Comparison of ENCODE assay signal across 8 cellular contexts in the genomic region with DNA sequence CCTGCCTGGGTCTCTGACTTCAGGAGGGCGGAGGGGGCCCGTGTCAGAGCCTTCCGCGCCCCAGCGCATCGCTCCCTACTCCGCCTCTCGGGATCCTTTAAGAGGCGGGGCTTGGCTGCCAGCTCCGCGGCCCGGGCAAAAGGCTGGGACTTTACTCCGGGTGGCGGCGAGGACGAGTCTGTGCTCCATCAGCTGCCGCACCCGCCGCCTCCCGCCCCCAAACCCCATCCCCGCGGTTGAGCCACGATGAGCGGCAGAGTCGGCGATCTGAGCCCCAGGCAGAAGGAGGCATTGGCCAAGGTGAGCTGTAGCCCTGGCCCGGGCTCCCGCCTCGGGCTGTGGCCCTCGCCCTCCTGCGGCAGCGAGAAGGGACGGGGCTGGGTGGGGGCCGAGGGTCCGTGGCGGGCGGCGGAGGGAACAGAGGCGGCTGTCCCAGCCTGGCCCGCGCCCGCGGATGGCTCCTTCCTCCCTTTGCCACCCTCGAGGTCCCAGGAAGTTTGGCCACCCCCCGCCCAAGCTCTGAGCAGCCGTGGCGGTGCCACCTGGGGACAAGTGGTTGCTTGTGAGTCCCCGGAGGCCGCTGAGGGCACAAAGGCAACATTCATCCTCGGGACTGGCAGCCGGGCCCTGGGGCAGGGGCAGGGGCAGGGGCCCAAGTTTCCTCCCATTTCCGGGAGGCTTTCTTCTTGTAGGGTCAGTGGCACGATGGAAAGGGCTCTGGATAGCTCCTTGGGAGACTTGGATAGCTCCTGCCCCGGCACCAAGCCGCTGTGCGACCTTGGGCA. TPM values are rescaled to one million over a fixed set of nuclear protein-coding genes. Genes with fewer than 3 reads are reported as not detected.
DNase-seq lines count a peak whose midpoint lies in the region; ATAC-seq and TF ChIP-seq lines count a peak whose summit lies in the region.

Gene SEC14L2 (plus strand): TSS at position 148 of the 785 bp plus-strand sequence. CDS start 99 bp downstream, at position 247.

- no peak for TF ChIP-seq CTCF in coronary artery (IDR thresholded peaks at IDR 0.05)

- DNase-seq in EL (peak; percentile 69), NCI-H128 (lab: John Stamatoyannopoulos, UW; ENCODE audit: unreplicated experiment) (peak; percentile 53), coronary artery (ENCODE audit: low spot score) (peak; percentile 82), left colon (peak; percentile 65 to 79)
- peak; percentile 30 to 46 for DNase-seq in activated CD4-positive, alpha-beta T cell treated with anti-CD3 and anti-CD28 coated beads, Interleukin-2, amount 50 U/mL, for 24 hours (ENCODE audit: low read depth in 1 of 2, low spot score in 1 of 2)
- DNase-seq in stimulated activated CD4-positive, alpha-beta T cell treated with anti-CD3 and anti-CD28 coated beads, Interleukin-1b, Interleukin-23, amount 100 ng/mL, for 24 hours (ENCODE audit: low read depth in 4 of 4, low spot score in 1 of 4): peak in 3 of 4 experiments; percentile 33 to 68 (median 51)

- H3K4me3 ChIP-seq in coronary artery: peak within 1 kb of the TSS; percentile 85

- H3K27ac ChIP-seq in coronary artery: peak within 1 kb of the TSS; percentile 33 to 81

- intact Hi-C loops in left colon (cut with DNase I, micrococcal nuclease): loop anchor here in 1 of 2 donors (10.0 kb wide), 1 partner anchor 88 kb away; no protein-coding TSS in a partner anchor

- ATAC-seq in left colon (peak; percentile 90), HG03469 (IDR thresholded peaks at IDR 0.05; ENCODE audit: unreplicated experiment) (no peak), GM21423 (IDR thresholded peaks at IDR 0.05; ENCODE audit: unreplicated experiment) (no peak)

RNA-seq across cellular contexts. Expression of gene SEC14L2, which starts in this region (rescaled TPM):
- total RNA-seq in left colon: 1 to 10 TPM; 4.6 to 5.2 TPM
